8 cellular contexts compared by ENCODE assay signal in the genomic region with DNA sequence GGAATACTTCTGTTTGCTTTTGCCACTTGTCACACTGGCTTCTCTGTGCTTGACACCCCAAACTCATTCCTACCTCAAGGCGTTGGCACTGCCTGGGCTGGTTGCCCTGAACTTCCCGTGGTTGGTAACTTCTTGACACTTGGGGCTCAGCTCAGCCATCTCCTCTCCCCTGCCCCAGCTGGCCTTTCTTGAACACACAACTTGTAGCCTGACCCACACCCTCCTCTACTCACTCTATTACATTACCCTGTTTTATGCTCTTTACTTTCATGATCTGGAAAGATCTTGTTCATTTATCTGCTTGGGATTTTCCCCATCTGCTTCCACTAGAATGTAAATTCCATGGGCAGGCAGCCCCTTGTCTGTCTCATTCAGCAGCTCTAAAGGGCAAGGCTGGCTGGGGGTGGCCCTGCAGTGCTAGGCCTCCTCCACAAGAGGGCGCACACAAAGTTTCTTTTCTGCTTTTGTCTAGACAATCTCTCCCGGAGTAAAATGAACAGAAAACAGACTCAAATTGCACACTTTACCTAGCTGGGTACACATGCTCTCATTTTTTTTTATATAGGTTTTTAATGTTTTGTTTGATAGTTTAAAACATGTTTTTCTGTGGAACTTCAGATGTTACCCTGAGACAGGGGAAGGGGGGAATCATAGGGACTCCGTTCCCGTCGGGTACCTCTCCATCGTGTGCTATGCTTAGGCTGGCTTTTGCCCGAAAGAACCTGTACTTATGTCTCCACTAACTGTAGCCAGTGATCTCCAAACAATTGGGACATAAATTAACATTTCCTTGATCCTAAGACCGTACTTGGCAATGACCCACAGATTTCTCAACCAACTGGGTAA. TPM values are rescaled to one million over a fixed set of nuclear protein-coding genes. Genes with fewer than 3 reads are reported as not detected.
DNase-seq lines count a peak whose midpoint lies in the region; ATAC-seq, FAIRE-seq and TF ChIP-seq lines count a peak whose summit lies in the region.

No MANE protein-coding gene starts in this region.

- H4K20me1 ChIP-seq in GM23338 (replicated peaks; ENCODE audit: insufficient read depth), result no peaks in the 10 kb centered on the region

- H3K4me1 ChIP-seq in GM23338 (ENCODE audit: insufficient read depth), result peaks cover 17% of the 10 kb centered on the region

- no peak for FAIRE-seq in bronchial epithelial cell (lab: Jason Lieb, UNC)

- no peaks in the 10 kb centered on the region for H3K36me3 Mint-ChIP-seq in GM23338 (ENCODE audit: low read depth)

- no peak overlapping the region for H3K27ac Mint-ChIP-seq in GM23338

- peaks cover 28% of the 10 kb centered on the region for H3K4me1 Mint-ChIP-seq in GM23338

- H3K27ac ChIP-seq in GM23338 (ENCODE audit: low read depth), result no peak overlapping the region
- H3K27ac ChIP-seq in WERI-Rb-1, result no peak overlapping the region

- no peak overlapping the region for H3K4me3 ChIP-seq in GM23338
- no peak overlapping the region for H3K4me3 ChIP-seq in WERI-Rb-1 (ENCODE audit: low read depth, low read length)
- peak overlapping the region; percentile 5 for H3K4me3 ChIP-seq in bronchial epithelial cell (ENCODE audit: low read depth, low read length)

- H2AFZ ChIP-seq in GM23338, result 0 out of 2 replicates have a peak overlapping the region, but pooled peaks have one; percentile 11

- no peaks in the 10 kb centered on the region for H3K9me3 ChIP-seq in WERI-Rb-1 (ENCODE audit: severe bottlenecking)

- no peaks in the 10 kb centered on the region for H3K27me3 ChIP-seq in GM23338 (ENCODE audit: insufficient read depth)
- H3K27me3 ChIP-seq in WERI-Rb-1 (ENCODE audit: insufficient read depth, low read depth, severe bottlenecking), result peaks cover 22% of the 10 kb centered on the region
- no peaks in the 10 kb centered on the region for H3K27me3 ChIP-seq in bronchial epithelial cell (ENCODE audit: control insufficient read depth, insufficient read depth, low read length)

- H3K4me3 Mint-ChIP-seq in GM23338, result no peak overlapping the region

- H3K36me3 ChIP-seq in GM23338 (ENCODE audit: insufficient read depth), result no peaks in the 10 kb centered on the region
- no peaks in the 10 kb centered on the region for H3K36me3 ChIP-seq in WERI-Rb-1
- no peaks in the 10 kb centered on the region for H3K36me3 ChIP-seq in bronchial epithelial cell (ENCODE audit: control insufficient read depth, insufficient read depth, low read length)

- TF ChIP-seq CTCF in GM23338 (conservative IDR thresholded peaks at IDR 0.05; ENCODE audit: low read depth in 2 of 2), result peak; percentile 80 to 98
- peak; percentile 86 for TF ChIP-seq CTCF in WERI-Rb-1 (IDR thresholded peaks at IDR 0.05; ENCODE audit: low read depth, low read length)
- TF ChIP-seq CTCF in bronchial epithelial cell (IDR thresholded peaks at IDR 0.05; ENCODE audit: insufficient read depth, low read length, severe bottlenecking), result peak; percentile 89

- ATAC-seq in GM23338 (peak; percentile 58), GM21367 (IDR thresholded peaks at IDR 0.05; ENCODE audit: unreplicated experiment) (no peak)

- DNase-seq in EL (peak; percentile 55), GM23338 (ENCODE audit: low spot score) (peak; percentile 69), NCI-H146 treated with DMSO at 0.1 percent for 48 hours (lab: John Stamatoyannopoulos, UW; ENCODE audit: unreplicated experiment) (peak; percentile 44), WERI-Rb-1 (peak; percentile 49), bronchial epithelial cell (ENCODE audit: low read depth) (peak; percentile 39), left kidney (ENCODE audit: low read depth, low spot score) (peak; percentile 76)
- DNase-seq in stimulated activated CD4-positive, alpha-beta T cell treated with anti-CD3 and anti-CD28 coated beads, Interleukin-4, amount 100 ng/mL, for 4 hours, result peak; percentile 29 to 44

- H3K27me3 Mint-ChIP-seq in GM23338 (ENCODE audit: insufficient read depth, low read depth, poor library complexity), result peaks cover 8% of the 10 kb centered on the region

- H3K9me2 ChIP-seq in GM23338 (ENCODE audit: insufficient read depth), result no peaks in the 10 kb centered on the region

- H3K4me2 ChIP-seq in GM23338, result no peak overlapping the region

- no peaks in the 10 kb centered on the region for H3K9me3 Mint-ChIP-seq in GM23338

- no peaks in the 10 kb centered on the region for H3K79me2 ChIP-seq in GM23338 (replicated peaks; ENCODE audit: insufficient read depth)

- 0 out of 2 replicates have a peak, but pooled peaks cover 4% of the 10 kb centered on the region for H3F3A ChIP-seq in GM23338 (replicated peaks; ENCODE audit: low read depth)

TF ChIP-seq in GM23338, 12 proteins besides CTCF, POLR2A, EP300 and RAD21:
- TF ChIP-seq NANOG (IDR thresholded peaks at IDR 0.05; ENCODE audit: borderline replicate concordance) (no peak), EZH2 (IDR thresholded peaks at IDR 0.05; ENCODE audit: low read depth, unreplicated experiment) (no peak), JUNB (IDR thresholded peaks at IDR 0.05; ENCODE audit: unreplicated experiment) (no peak)
TF ChIP-seq in GM23338: peak in this region for 0.

RNA-seq across cellular contexts. Expression of gene MRGPRX2, which starts 16.4 kb away (rescaled TPM):
- not detected in 2 replicates for total RNA-seq in GM23338 (2014; rRNA removed; shearing (Covaris generic))
- not detected in 2 replicates for polyA plus RNA-seq in GM23338 (2016; fragmentation: Nextera tagmentation; extraction: Ambion mirVana)
- total RNA-seq in bronchial epithelial cell, result not detected in 2 replicates

RNA-seq across cellular contexts. Expression of gene ZDHHC13, which starts 40.0 kb away (rescaled TPM):
- total RNA-seq in GM23338 (2014; rRNA removed; shearing (Covaris generic)), result 27.7 and 30.0 TPM in 2 replicates
- polyA plus RNA-seq in GM23338 (2016; fragmentation: Nextera tagmentation; extraction: Ambion mirVana), result 18.2 and 21.0 TPM in 2 replicates
- 21.6 and 34.4 TPM in 2 replicates for total RNA-seq in bronchial epithelial cell
